23 cellular contexts compared by ENCODE assay signal in the genomic region with DNA sequence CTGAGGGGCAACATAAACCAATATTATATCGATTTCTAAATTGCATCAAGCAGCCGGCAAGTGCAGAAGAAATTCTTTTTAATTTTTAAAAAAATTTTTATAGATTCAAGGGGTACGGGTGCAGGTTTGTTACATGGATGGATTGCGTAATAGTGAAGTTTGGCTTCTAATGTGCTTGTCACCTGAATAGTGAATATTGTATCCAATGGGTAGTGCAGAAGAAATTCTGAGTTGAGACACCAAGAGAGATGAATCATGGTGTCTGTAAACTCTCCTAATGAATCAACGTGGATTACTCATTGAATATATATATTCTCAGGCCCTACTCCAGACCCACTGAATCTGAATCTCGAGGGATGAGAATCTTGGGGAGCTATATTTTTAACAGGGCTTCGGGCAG.
A peak's percentile ranks its signal among the peaks of the same experiment; 100 is the strongest.
DNase-seq lines count a peak whose midpoint lies in the region; ATAC-seq and TF ChIP-seq lines count a peak whose summit lies in the region.
"Had no signal": no experiment of that assay in that cellular context is flagged by ENCODE, and none has a peak within 500 bp of the region (broad histone marks: within the 10 kb centered on the region; RNA-seq: fewer than 3 reads in every experiment).

No MANE protein-coding gene starts in this region.

- no peaks in the 10 kb centered on the region for H3K4me1 ChIP-seq in breast epithelium
- no peaks in the 10 kb centered on the region for H3K4me1 ChIP-seq in PC-3 (ENCODE audit: insufficient read depth, low read length)
- no peaks in the 10 kb centered on the region for H3K4me1 ChIP-seq in mammary epithelial cell (ENCODE audit: insufficient read depth, low read length)

- no peaks in the 10 kb centered on the region for H4K20me1 ChIP-seq in PC-3 (ENCODE audit: low read length)
- no peaks in the 10 kb centered on the region for H4K20me1 ChIP-seq in mammary epithelial cell (ENCODE audit: insufficient read depth, low read length)

- H3K27me3 ChIP-seq in breast epithelium (peaks cover 0 to 5% of the 10 kb centered on the region in 2 donors), PC-3 (ENCODE audit: low read length) (peaks cover 49% of the 10 kb centered on the region), mammary epithelial cell (ENCODE audit: insufficient read depth, low read length) (no peaks in the 10 kb centered on the region)
- H3K27me3 ChIP-seq: MG63 had no signal

- no peak overlapping the region for H3K4me3 Mint-ChIP-seq in MCF 10A (ENCODE audit: unreplicated experiment)
- H3K4me3 Mint-ChIP-seq in T-helper 2 cell treated with Interferon-gamma antibody and Interleukin-4, amounts not matched to agents 5 μg/mL and 100 μg/mL, for 36 hours = no peak overlapping the region
- H3K4me3 Mint-ChIP-seq: CD8-positive, alpha-beta T cell; IgD-negative memory B cell had no signal

- H3K9me2 ChIP-seq in PC-3 (replicated peaks; ENCODE audit: low read length) = no peaks in the 10 kb centered on the region

- H3F3A ChIP-seq in PC-3 (ENCODE audit: low read length, unreplicated experiment) = no peaks in the 10 kb centered on the region

- POLR2A ChIA-PET in MCF 10A (lab: Yijun Ruan, JAX) = interaction anchor here (0.6 kb wide), 1 partner anchor 45 kb away, joined by 4 read pairs; no protein-coding TSS in a partner anchor
- POLR2A ChIA-PET in PC-3 (lab: Charles Lee; ENCODE audit: unreplicated experiment) = no interaction called here

- DNase-seq in MCF 10A (ENCODE audit: unreplicated experiment) = peak; percentile 40
- no peak for DNase-seq in breast epithelium (ENCODE audit: low spot score in 2 of 2)
- DNase-seq in PC-3 = peak; percentile 65
- DNase-seq in mammary epithelial cell = peak; percentile 27
- DNase-seq in kidney glomerular epithelial cell (lab: John Stamatoyannopoulos, UW) = peak; percentile 10
- DNase-seq in T-helper 2 cell treated with Interferon-gamma antibody and Interleukin-4, amounts not matched to agents 5 μg/mL and 100 μg/mL, for 36 hours (ENCODE audit: low spot score) = no peak
- DNase-seq in NCI-H748 treated with DMSO at 0.1 percent for 48 hours (lab: John Stamatoyannopoulos, UW) = no peak
- DNase-seq in stimulated activated CD4-positive, alpha-beta T cell treated with anti-CD3 and anti-CD28 coated beads, Interleukin-4, amount 100 ng/mL, for 4 hours = no peak
- DNase-seq: AML-193; C1 segment of cervical spinal cord; CD8-positive, alpha-beta T cell; DND-41; Kasumi-1; MG63; NCI-H1694 treated with DMSO at 0.1 percent for 48 hours; NCI-H2081 treated with DMSO at 0.1 percent for 48 hours; NCI-H2171 treated with DMSO at 0.1 percent for 48 hours; NCI-H446; NCI-H526; SW 1271 had no signal

- H3K9ac ChIP-seq in PC-3 (ENCODE audit: low read length) (no peak overlapping the region), mammary epithelial cell (ENCODE audit: insufficient read depth, low read length) (no peak overlapping the region)

- ATAC-seq in PC-3 = peak; percentile 70
- ATAC-seq: CD8-positive, alpha-beta T cell; Right ventricle myocardium inferior had no signal

- H2AFZ ChIP-seq in PC-3 (ENCODE audit: low read length) (no peak overlapping the region), mammary epithelial cell (ENCODE audit: low read depth, low read length) (no peak overlapping the region)

- H3K4me2 ChIP-seq in PC-3 (ENCODE audit: low read length) = no peak overlapping the region
- H3K4me2 ChIP-seq in mammary epithelial cell (ENCODE audit: insufficient read depth, low read depth, low read length) = no peak overlapping the region

- no peak for TF ChIP-seq POLR2A in breast epithelium (IDR thresholded peaks at IDR 0.05)

- H3K4me3 ChIP-seq in breast epithelium (no peak overlapping the region), PC-3 (ENCODE audit: low read length) (no peak overlapping the region), mammary epithelial cell (replicated peaks in 1 of 3; ENCODE audit: insufficient read depth in 1 of 3, low read depth in 2 of 3, low read length in 3 of 3) (no peak overlapping the region)
- H3K4me3 ChIP-seq: MG63 had no signal

- in situ Hi-C loops in mammary epithelial cell (cut with MboI; ENCODE audit: low sequenced_read_pairs in 2 of 2) = no loop called here

- no peaks in the 10 kb centered on the region for H3K27me3 Mint-ChIP-seq in MCF 10A (ENCODE audit: insufficient read depth, unreplicated experiment)
- peaks cover 21% of the 10 kb centered on the region for H3K27me3 Mint-ChIP-seq in T-helper 2 cell treated with Interferon-gamma antibody and Interleukin-4, amounts not matched to agents 5 μg/mL and 100 μg/mL, for 36 hours (ENCODE audit: low read depth)

- WGBS in mammary epithelial cell (ENCODE audit: low coverage, missing lambda C conversion rate) = 74% methylated on average over 7 of the region's 7 CpGs

- BruUV-seq in MCF 10A (replicated peaks; lab: Mats Ljungman, UMichigan) = no TSS peak
- no TSS peak for BruUV-seq in PC-3 (replicated peaks; lab: Mats Ljungman, UMichigan)
- no TSS peak for BruUV-seq in mammary epithelial cell (replicated peaks; lab: Mats Ljungman, UMichigan)

- H3K4me1 Mint-ChIP-seq in MCF 10A (ENCODE audit: insufficient read depth, unreplicated experiment) = peaks cover 5% of the 10 kb centered on the region
- H3K4me1 Mint-ChIP-seq in T-helper 2 cell treated with Interferon-gamma antibody and Interleukin-4, amounts not matched to agents 5 μg/mL and 100 μg/mL, for 36 hours (ENCODE audit: low read depth) = no peaks in the 10 kb centered on the region
- H3K4me1 Mint-ChIP-seq: IgD-negative memory B cell had no signal

- CTCF ChIA-PET in MCF 10A (lab: Yijun Ruan, JAX) (no interaction called here), PC-3 (lab: Charles Lee) (no interaction called here), mammary epithelial cell (lab: Charles Lee; ENCODE audit: low non-redundant PET) (no interaction called here)

- TF ChIP-seq CTCF in MCF 10A (IDR thresholded peaks at IDR 0.05; ENCODE audit: unreplicated experiment) = no peak
- TF ChIP-seq CTCF in breast epithelium (IDR thresholded peaks at IDR 0.05) = no peak
- no peak for TF ChIP-seq CTCF in PC-3 (conservative IDR thresholded peaks at IDR 0.05; ENCODE audit: low read depth, low read length)
- TF ChIP-seq CTCF in mammary epithelial cell (conservative IDR thresholded peaks at IDR 0.05 in 1 of 2, IDR thresholded peaks at IDR 0.05 in 1 of 2; ENCODE audit: extremely low read depth in 1 of 2, insufficient read depth in 1 of 2, low read depth in 1 of 2, low read length in 2 of 2) = no peak

- H3K27ac ChIP-seq in breast epithelium (no peak overlapping the region), PC-3 (ENCODE audit: low read length) (no peak overlapping the region), mammary epithelial cell (ENCODE audit: insufficient read depth, low read depth, low read length) (no peak overlapping the region)
- H3K27ac ChIP-seq: 22Rv1 had no signal

- no peak overlapping the region for H3K27ac Mint-ChIP-seq in MCF 10A (ENCODE audit: low read depth, unreplicated experiment)
- no peak overlapping the region for H3K27ac Mint-ChIP-seq in T-helper 2 cell treated with Interferon-gamma antibody and Interleukin-4, amounts not matched to agents 5 μg/mL and 100 μg/mL, for 36 hours
- H3K27ac Mint-ChIP-seq: CD8-positive, alpha-beta T cell had no signal

- H3K36me3 ChIP-seq in breast epithelium (no peaks in the 10 kb centered on the region), PC-3 (ENCODE audit: low read depth, low read length) (no peaks in the 10 kb centered on the region), mammary epithelial cell (ENCODE audit: insufficient read depth, low read length) (no peaks in the 10 kb centered on the region)
- H3K36me3 ChIP-seq: MG63 had no signal

- H3K79me2 ChIP-seq in PC-3 (ENCODE audit: low read length) (no peaks in the 10 kb centered on the region), mammary epithelial cell (ENCODE audit: insufficient read depth, low read length) (no peaks in the 10 kb centered on the region)

- H3K36me3 Mint-ChIP-seq in MCF 10A (ENCODE audit: insufficient read depth, unreplicated experiment) = no peaks in the 10 kb centered on the region
- H3K36me3 Mint-ChIP-seq in T-helper 2 cell treated with Interferon-gamma antibody and Interleukin-4, amounts not matched to agents 5 μg/mL and 100 μg/mL, for 36 hours (ENCODE audit: low read depth) = no peaks in the 10 kb centered on the region
- H3K36me3 Mint-ChIP-seq: CD8-positive, alpha-beta T cell; IgD-negative memory B cell had no signal

- H3K9me3 Mint-ChIP-seq in MCF 10A (ENCODE audit: unreplicated experiment) = no peaks in the 10 kb centered on the region
- H3K9me3 Mint-ChIP-seq in T-helper 2 cell treated with Interferon-gamma antibody and Interleukin-4, amounts not matched to agents 5 μg/mL and 100 μg/mL, for 36 hours = no peaks in the 10 kb centered on the region
- H3K9me3 Mint-ChIP-seq: CD8-positive, alpha-beta T cell; IgD-negative memory B cell had no signal

- dilution Hi-C loops in mammary epithelial cell (cut with HindIII; ENCODE audit: low sequenced_read_pairs) = no loop called here

- no peaks in the 10 kb centered on the region for H3K9me3 ChIP-seq in breast epithelium
- no peaks in the 10 kb centered on the region for H3K9me3 ChIP-seq in PC-3 (ENCODE audit: low read length)
- no peaks in the 10 kb centered on the region for H3K9me3 ChIP-seq in mammary epithelial cell (replicated peaks; ENCODE audit: insufficient read depth, low read length)
- H3K9me3 ChIP-seq: MG63 had no signal

- intact Hi-C loops in MCF 10A (cut with micrococcal nuclease) = no loop called here
- intact Hi-C loops in breast epithelium (cut with DNase I; ENCODE audit: low total_unique reads) = no loop called here
- intact Hi-C loops in PC-3 (cut with micrococcal nuclease) = no loop called here
- intact Hi-C loops in mammary epithelial cell (cut with micrococcal nuclease) = no loop called here

Comparison
In these comparisons a context has a peak if more than half of its experiments do, and no peak if none do; other contexts are left out.
1. DNase-seq: peak in MCF 10A (single experiment), PC-3 (single experiment), mammary epithelial cell (single experiment) and kidney glomerular epithelial cell (single experiment); none in breast epithelium (0 of 2), T-helper 2 cell treated with Interferon-gamma antibody and Interleukin-4, amounts not matched to agents 5 μg/mL and 100 μg/mL, for 36 hours (single experiment), NCI-H748 treated with DMSO at 0.1 percent for 48 hours (single experiment) and stimulated activated CD4-positive, alpha-beta T cell treated with anti-CD3 and anti-CD28 coated beads, Interleukin-4, amount 100 ng/mL, for 4 hours (0 of 2).